ENCODE assay signal across 34 cellular contexts in the genomic region with DNA sequence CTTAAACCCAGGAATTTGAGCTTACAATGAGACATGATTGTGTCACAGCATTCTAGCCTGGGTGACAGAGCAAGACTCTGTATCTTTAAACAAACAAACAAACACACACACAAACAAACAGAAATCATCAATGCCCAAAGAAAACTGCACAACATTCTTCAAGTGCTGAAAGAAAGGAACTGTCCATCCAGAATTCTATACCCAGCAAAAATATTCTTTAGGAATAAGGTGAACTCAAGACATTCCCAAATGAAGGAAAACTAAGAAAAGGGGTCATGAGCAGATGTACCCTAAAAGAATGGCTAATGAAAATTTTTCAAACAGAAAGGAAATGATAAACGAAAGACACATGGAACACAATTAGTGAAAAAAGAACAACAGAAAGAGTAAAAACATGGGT. TPM values are rescaled to one million over a fixed set of nuclear protein-coding genes. Genes with fewer than 3 reads are reported as not detected.
"Had no signal": no experiment of that assay in that cellular context is flagged by ENCODE, and none has a peak within 500 bp of the region (broad histone marks: within the 10 kb centered on the region; RNA-seq: fewer than 3 reads in every experiment).

No MANE protein-coding gene starts in this region.

- H3K36me3 ChIP-seq: colonic mucosa, esophagus squamous epithelium, gastrocnemius medialis, heart right ventricle, left lung, lower lobe of right lung had no signal

- DNase-seq: colonic mucosa; cortex of kidney; effector CD8-positive, alpha-beta T cell; effector memory CD8-positive, alpha-beta T cell; endodermal cell; erythroblast; esophagus squamous epithelium; foreskin fibroblast; foreskin melanocyte; gastrocnemius medialis; glutamatergic neuron; head of caudate nucleus; heart right ventricle; hippocampal formation; left cardiac atrium; left lung; left ventricle myocardium superior; lower lobe of right lung; mesenchymal stem cell; mucosa of descending colon; naive B cell had no signal

- H3K27me3 ChIP-seq: colonic mucosa, gastrocnemius medialis, left lung had no signal

- H3K4me3 Mint-ChIP-seq: dendritic cell treated with granulocyte-macrophage colony-stimulating factor and Interleukin-4, amounts not matched to agents 40 ng/mL and 50 ng/mL, for 4 days; effector memory CD8-positive, alpha-beta T cell; endodermal cell; mesothelial cell of epicardium; naive B cell had no signal

- H3K27ac ChIP-seq: colonic mucosa, epithelial cell of prostate, esophagus squamous epithelium, gastrocnemius medialis, heart right ventricle, left lung, lower lobe of right lung had no signal

- H3K9me3 Mint-ChIP-seq: effector memory CD8-positive, alpha-beta T cell had no signal

- H3K27me3 Mint-ChIP-seq: dendritic cell treated with granulocyte-macrophage colony-stimulating factor and Interleukin-4, amounts not matched to agents 40 ng/mL and 50 ng/mL, for 4 days had no signal

- H3K27ac Mint-ChIP-seq: dendritic cell treated with granulocyte-macrophage colony-stimulating factor and Interleukin-4, amounts not matched to agents 40 ng/mL and 50 ng/mL, for 4 days; effector memory CD8-positive, alpha-beta T cell; endodermal cell; mesothelial cell of epicardium; naive B cell had no signal

- H3K4me1 ChIP-seq: colonic mucosa, esophagus squamous epithelium, gastrocnemius medialis, heart right ventricle, left lung, lower lobe of right lung had no signal

- H3K4me3 ChIP-seq: colonic mucosa, esophagus squamous epithelium, gastrocnemius medialis, heart right ventricle, left lung, lower lobe of right lung, mucosa of descending colon had no signal

- H3K4me1 Mint-ChIP-seq: endodermal cell, mesothelial cell of epicardium, naive B cell had no signal

- FAIRE-seq: endometrium, islet of Langerhans, keratinocyte had no signal

- H3K9me3 ChIP-seq: colonic mucosa, gastrocnemius medialis, lower lobe of right lung, mucosa of descending colon had no signal

RNA-seq across cellular contexts. Expression of gene RNF212B, which starts 22.3 kb away (rescaled TPM):
- total RNA-seq: colonic mucosa, dermis microvascular lymphatic vessel endothelial cell, endodermal cell, esophagus mucosa, esophagus squamous epithelium, gastrocnemius medialis, glomerular endothelial cell, heart right ventricle, kidney epithelial cell, left cardiac atrium, left lung, left ventricle myocardium superior, lower lobe of right lung, lung microvascular endothelial cell, mesenteric fat pad, mesothelial cell of epicardium, mucosa of descending colon, myocyte had no signal

RNA-seq across cellular contexts. Expression of gene SLC7A8, which starts 32.0 kb away (rescaled TPM):
- total RNA-seq: lung microvascular endothelial cell had no signal
